ENCODE assay signal across 29 cellular contexts in the genomic region with DNA sequence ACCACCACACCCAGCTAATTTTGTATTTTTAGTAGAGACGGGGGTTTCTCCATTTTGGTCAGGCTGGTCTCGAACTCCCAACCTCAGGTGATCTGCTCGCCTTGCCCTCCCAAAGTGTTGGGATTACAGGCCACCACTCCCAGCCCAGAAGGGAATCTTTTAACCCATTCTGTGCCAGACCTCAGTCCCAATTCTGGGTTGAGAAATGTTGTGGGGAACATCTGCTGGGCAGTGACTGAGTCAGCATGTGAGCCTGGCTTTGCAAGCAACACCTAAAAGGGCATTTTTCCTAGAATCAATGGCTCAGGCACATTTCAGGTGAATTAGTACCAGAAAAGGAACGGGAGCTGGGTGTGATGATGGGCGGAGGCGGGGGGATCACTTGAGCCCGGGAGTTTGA. TPM values are rescaled to one million over a fixed set of nuclear protein-coding genes. Genes with fewer than 3 reads are reported as not detected.
"Had no signal": no experiment of that assay in that cellular context is flagged by ENCODE, and none has a peak within 500 bp of the region (broad histone marks: within the 10 kb centered on the region; RNA-seq: fewer than 3 reads in every experiment).

No MANE protein-coding gene starts in this region.

- H3K36me3 Mint-ChIP-seq: activated naive CD4-positive, alpha-beta T cell treated with anti-CD3 and anti-CD28 coated beads, Interleukin-2, amount 50 U/mL, for 24 hours; mesothelial cell of epicardium; naive B cell had no signal

- H3K27ac Mint-ChIP-seq: activated naive CD4-positive, alpha-beta T cell treated with anti-CD3 and anti-CD28 coated beads, Interleukin-2, amount 50 U/mL, for 24 hours; activated naive CD8-positive, alpha-beta T cell treated with anti-CD3 and anti-CD28 coated beads, Interleukin-2, amount 50 U/mL, for 24 hours; activated T-cell treated with anti-CD3 and anti-CD28 coated beads, Interleukin-2, amount 50 U/mL, for 24 hours; mesothelial cell of epicardium; naive B cell; nephron progenitor cell had no signal

- H3K27me3 ChIP-seq: pancreas, transverse colon had no signal

- H3K36me3 ChIP-seq: esophagus muscularis mucosa, left ventricle myocardium inferior, neutrophil, pancreas, transverse colon, WERI-Rb-1 had no signal

- H3K27ac ChIP-seq: esophagus muscularis mucosa, left ventricle myocardium inferior, neutrophil, pancreas, psoas muscle, transverse colon, WERI-Rb-1 had no signal

- H3K9me3 Mint-ChIP-seq: activated naive CD4-positive, alpha-beta T cell treated with anti-CD3 and anti-CD28 coated beads, Interleukin-2, amount 50 U/mL, for 24 hours; activated naive CD8-positive, alpha-beta T cell treated with anti-CD3 and anti-CD28 coated beads, Interleukin-2, amount 50 U/mL, for 24 hours; activated T-cell treated with anti-CD3 and anti-CD28 coated beads, Interleukin-2, amount 50 U/mL, for 24 hours; mesothelial cell of epicardium; naive B cell; nephron progenitor cell had no signal

- DNase-seq: activated CD4-positive, alpha-beta T cell treated with anti-CD3 and anti-CD28 coated beads for 48 hours; activated CD4-positive, alpha-beta T cell treated with anti-CD3 and anti-CD28 coated beads, Interleukin-2, amount 50 U/mL, for 48 hours; activated CD8-positive, alpha-beta memory T cell treated with anti-CD3 and anti-CD28 coated beads, Interleukin-2, amount 50 U/mL, for 4 hours; activated gamma-delta T cell; activated naive CD8-positive, alpha-beta T cell treated with anti-CD3 and anti-CD28 coated beads, Interleukin-2, amount 50 U/mL, for 24 hours; activated T-cell treated with anti-CD3 and anti-CD28 coated beads, Interleukin-2, amount 50 U/mL, for 24 hours; amygdala; caudate nucleus; cortex of kidney; left ventricle myocardium inferior; naive B cell; nephron progenitor cell; pancreas; psoas muscle; stimulated activated naive CD4-positive, alpha-beta T cell; transverse colon; WERI-Rb-1 had no signal

- H3K9me3 ChIP-seq: esophagus muscularis mucosa, left ventricle myocardium inferior, neutrophil, pancreas, psoas muscle, transverse colon had no signal

- H3K4me1 ChIP-seq: left ventricle myocardium inferior, pancreas had no signal

- ATAC-seq: activated CD4-positive, CD25-positive, alpha-beta regulatory T cell treated with anti-CD3 and anti-CD28 coated beads, Interleukin-2, amount 50 U/mL, for 24 hours; activated naive CD8-positive, alpha-beta T cell treated with anti-CD3 and anti-CD28 coated beads, Interleukin-2, amount 50 U/mL, for 24 hours had no signal

- FAIRE-seq: frontal cortex, islet of Langerhans, pancreas, TTC549 had no signal

- H3K4me3 Mint-ChIP-seq: activated naive CD4-positive, alpha-beta T cell treated with anti-CD3 and anti-CD28 coated beads, Interleukin-2, amount 50 U/mL, for 24 hours; activated naive CD8-positive, alpha-beta T cell treated with anti-CD3 and anti-CD28 coated beads, Interleukin-2, amount 50 U/mL, for 24 hours; activated T-cell treated with anti-CD3 and anti-CD28 coated beads, Interleukin-2, amount 50 U/mL, for 24 hours; mesothelial cell of epicardium; naive B cell; nephron progenitor cell had no signal

- H3K4me3 ChIP-seq: esophagus muscularis mucosa, left ventricle myocardium inferior, lung, pancreas, psoas muscle, transverse colon had no signal

RNA-seq across cellular contexts. Expression of a gene that starts 13.0 kb away (rescaled TPM):
- total RNA-seq: activated CD8-positive, alpha-beta memory T cell treated with anti-CD3 and anti-CD28 coated beads for 36 hours; T-helper 1 cell treated with Interleukin-12 subunit alpha and Interleukin-12 subunit beta and Interleukin-4 antibody, amounts not matched to agents 30 ng/mL and 1 ng/mL, for 36 hours had no signal

RNA-seq across cellular contexts. Expression of a gene that starts 22.7 kb away (rescaled TPM):
- total RNA-seq: activated CD8-positive, alpha-beta memory T cell treated with anti-CD3 and anti-CD28 coated beads for 36 hours; esophagus muscularis mucosa; left ventricle myocardium inferior; lung; pancreas; psoas muscle; T-helper 1 cell treated with Interleukin-12 subunit alpha and Interleukin-12 subunit beta and Interleukin-4 antibody, amounts not matched to agents 30 ng/mL and 1 ng/mL, for 36 hours; transverse colon; urinary bladder had no signal
- polyA plus RNA-seq: pancreas, psoas muscle, urinary bladder had no signal
